Comparison of ENCODE assay signal across 8 cellular contexts in the genomic region with DNA sequence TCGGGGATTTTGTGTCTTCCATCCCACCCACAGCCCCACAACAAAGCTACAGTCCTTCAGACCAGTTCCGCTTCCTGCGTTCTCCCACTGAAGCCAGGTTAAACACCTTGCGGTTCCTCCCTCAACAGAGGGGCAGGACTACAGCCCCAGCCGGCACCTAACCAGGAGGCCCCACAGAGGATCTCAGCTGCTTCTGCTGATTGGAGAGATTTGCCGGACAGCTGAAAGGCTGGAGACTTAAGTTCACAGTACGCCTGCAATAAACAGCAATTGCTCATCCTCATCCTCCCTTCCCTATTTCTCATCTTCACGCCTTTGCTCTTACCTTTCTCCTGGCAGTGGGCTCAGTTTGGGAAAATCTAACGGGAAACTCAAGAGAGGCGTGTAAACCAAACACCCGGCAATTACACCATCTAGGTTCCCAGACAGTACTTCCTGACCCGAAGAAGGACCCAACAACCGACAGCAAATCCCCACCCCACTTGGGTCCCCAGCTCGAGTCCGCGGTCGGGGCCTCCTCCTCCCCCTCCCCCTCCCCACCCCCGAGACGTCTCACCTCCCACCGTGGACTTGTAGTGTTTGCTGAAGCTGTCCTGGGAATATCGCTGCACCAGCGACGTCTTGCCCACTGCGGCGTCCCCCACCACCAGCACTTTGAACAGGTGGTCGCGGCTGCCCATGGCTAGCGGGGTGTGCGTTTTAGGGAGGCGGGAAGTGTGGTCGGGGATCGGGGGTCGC. TPM values are rescaled to one million over a fixed set of nuclear protein-coding genes. Genes with fewer than 3 reads are reported as not detected.
DNase-seq lines count a peak whose midpoint lies in the region; ATAC-seq and TF ChIP-seq lines count a peak whose summit lies in the region.

No MANE protein-coding gene starts in this region.

- no peak for TF ChIP-seq CTCF in CD8-positive, alpha-beta T cell (IDR thresholded peaks at IDR 0.05)
- TF ChIP-seq CTCF in HEK293 (tag by site-specific recombination; IDR thresholded peaks at IDR 0.05) (no peak), MCF 10A (IDR thresholded peaks at IDR 0.05; ENCODE audit: unreplicated experiment) (no peak)

- POLR2A ChIA-PET in CD8-positive, alpha-beta T cell (lab: Charles Lee): interaction anchor here (0.5 to 5.6 kb wide), 18 partner anchors 9 to 655 kb away, joined by 3 to 70 read pairs (median 4); a partner anchor contains a TSS
- POLR2A ChIA-PET in HEK293 (lab: Yijun Ruan, JAX): interaction anchor here (0.6 to 2.0 kb wide), 5 partner anchors 9 to 72 kb away, joined by 3 to 10 read pairs (median 5); a partner anchor contains a TSS
- POLR2A ChIA-PET in MCF 10A (lab: Yijun Ruan, JAX): interaction anchor here (0.9 to 6.2 kb wide), 22 partner anchors 8 to 142 kb away, joined by 3 to 58 read pairs (median 8); a partner anchor contains a TSS

- peaks cover 8% of the 10 kb centered on the region for H3K36me3 ChIP-seq in CD8-positive, alpha-beta T cell (ENCODE audit: insufficient read depth, low read length)
- peaks cover 0 to 13% of the 10 kb centered on the region in 2 experiments; a peak in 1 of 3 replicates for H3K36me3 ChIP-seq in HEK293 (ENCODE audit: control insufficient read depth in 2 of 2, insufficient read depth in 1 of 2, low read length in 2 of 2)

- H3K4me3 Mint-ChIP-seq in CD8-positive, alpha-beta T cell: peak overlapping the region; percentile 92
- peak overlapping the region; percentile 97 for H3K4me3 Mint-ChIP-seq in T-helper 1 cell treated with Interleukin-12 subunit alpha and Interleukin-12 subunit beta and Interleukin-4 antibody, amounts not matched to agents 30 μg/mL and 1 μg/mL, for 36 hours
- peak overlapping the region; percentile 88 for H3K4me3 Mint-ChIP-seq in MCF 10A (ENCODE audit: unreplicated experiment)

- no peaks in the 10 kb centered on the region for H3K9me3 ChIP-seq in CD8-positive, alpha-beta T cell (ENCODE audit: low read length)
- H3K9me3 ChIP-seq in HEK293 (ENCODE audit: control insufficient read depth, insufficient read depth, low read depth, low read length): no peaks in the 10 kb centered on the region

- CTCF ChIA-PET in CD8-positive, alpha-beta T cell (lab: Charles Lee): interaction anchor here (0.6 to 3.9 kb wide), 9 partner anchors 9 to 115 kb away, joined by 3 to 29 read pairs (median 4); a partner anchor contains a TSS
- CTCF ChIA-PET in HEK293 (lab: Yijun Ruan, JAX): interaction anchor here (0.6 to 3.3 kb wide), 6 partner anchors 17 to 203 kb away, joined by 3 to 14 read pairs (median 4); no protein-coding TSS in a partner anchor
- CTCF ChIA-PET in MCF 10A (lab: Yijun Ruan, JAX): interaction anchor here (0.5 to 2.5 kb wide), 14 partner anchors 9 to 1138 kb away, joined by 3 to 12 read pairs (median 4); no protein-coding TSS in a partner anchor

- H3K4me3 ChIP-seq in CD8-positive, alpha-beta T cell (ENCODE audit: low read depth, low read length): peak overlapping the region; percentile 81
- H3K4me3 ChIP-seq in HEK293 (ENCODE audit: low read depth, low read length): peak overlapping the region; percentile 70

- DNase-seq in CD8-positive, alpha-beta T cell: peak; percentile 6 to 55 (median 41)
- DNase-seq in MCF 10A (ENCODE audit: unreplicated experiment) (peak; percentile 24), left lobe of liver (ENCODE audit: low spot score) (peak; percentile 48), NCI-H2171 treated with DMSO at 0.1 percent for 48 hours (lab: John Stamatoyannopoulos, UW) (no peak), foreskin melanocyte (no peak)
- DNase-seq in stimulated activated CD4-positive, alpha-beta T cell treated with anti-CD3 and anti-CD28 coated beads, TNF-alpha, amount 100 ng/mL, for 24 hours (ENCODE audit: low read depth in 3 of 3): peak in 2 of 3 experiments; percentile 6 to 30

- no peaks in the 10 kb centered on the region for H3K27me3 ChIP-seq in CD8-positive, alpha-beta T cell (ENCODE audit: insufficient read depth, low read length)

- peak; percentile 21 for ATAC-seq in CD8-positive, alpha-beta T cell
- ATAC-seq in left lobe of liver: peak; percentile 33

- intact Hi-C loops in CD8-positive, alpha-beta T cell (cut with DNase I, micrococcal nuclease): loop anchor here (1.0 to 5.0 kb wide), 12 partner anchors 24 to 1153 kb away; a partner anchor contains a TSS
- intact Hi-C loops in MCF 10A (cut with micrococcal nuclease): loop anchor here (2.0 to 10.0 kb wide), 2 partner anchors 64 to 120 kb away; no protein-coding TSS in a partner anchor

- H3K9me3 Mint-ChIP-seq in CD8-positive, alpha-beta T cell: no peaks in the 10 kb centered on the region
- H3K9me3 Mint-ChIP-seq in T-helper 1 cell treated with Interleukin-12 subunit alpha and Interleukin-12 subunit beta and Interleukin-4 antibody, amounts not matched to agents 30 μg/mL and 1 μg/mL, for 36 hours: no peaks in the 10 kb centered on the region
- no peaks in the 10 kb centered on the region for H3K9me3 Mint-ChIP-seq in MCF 10A (ENCODE audit: unreplicated experiment)

- peak overlapping the region; percentile 86 for H3K27ac ChIP-seq in CD8-positive, alpha-beta T cell (ENCODE audit: low read depth, low read length)
- no peak overlapping the region; the same call in 1 of the 2 replicates for H3K27ac ChIP-seq in HEK293 (ENCODE audit: extremely low read depth, low read depth, low read length)

- no peaks in the 10 kb centered on the region for H3K27me3 Mint-ChIP-seq in CD8-positive, alpha-beta T cell (ENCODE audit: low read depth)
- no peaks in the 10 kb centered on the region for H3K27me3 Mint-ChIP-seq in T-helper 1 cell treated with Interleukin-12 subunit alpha and Interleukin-12 subunit beta and Interleukin-4 antibody, amounts not matched to agents 30 μg/mL and 1 μg/mL, for 36 hours (ENCODE audit: low read depth)
- no peaks in the 10 kb centered on the region for H3K27me3 Mint-ChIP-seq in MCF 10A (ENCODE audit: insufficient read depth, unreplicated experiment)

- TSS peak; percentile 7 for BruUV-seq in MCF 10A (replicated peaks; lab: Mats Ljungman, UMichigan)

- H3K36me3 Mint-ChIP-seq in CD8-positive, alpha-beta T cell: peaks cover 39% of the 10 kb centered on the region
- peaks cover 41% of the 10 kb centered on the region for H3K36me3 Mint-ChIP-seq in T-helper 1 cell treated with Interleukin-12 subunit alpha and Interleukin-12 subunit beta and Interleukin-4 antibody, amounts not matched to agents 30 μg/mL and 1 μg/mL, for 36 hours (ENCODE audit: low read depth)
- peaks cover 13% of the 10 kb centered on the region for H3K36me3 Mint-ChIP-seq in MCF 10A (ENCODE audit: insufficient read depth, unreplicated experiment)

- peak overlapping the region; percentile 97 for H3K27ac Mint-ChIP-seq in CD8-positive, alpha-beta T cell
- peak overlapping the region; percentile 98 for H3K27ac Mint-ChIP-seq in T-helper 1 cell treated with Interleukin-12 subunit alpha and Interleukin-12 subunit beta and Interleukin-4 antibody, amounts not matched to agents 30 μg/mL and 1 μg/mL, for 36 hours
- H3K27ac Mint-ChIP-seq in MCF 10A (ENCODE audit: low read depth, unreplicated experiment): peak overlapping the region; percentile 89

- peaks cover 33% of the 10 kb centered on the region for H3K4me1 ChIP-seq in CD8-positive, alpha-beta T cell (ENCODE audit: insufficient read depth, low read length)
- H3K4me1 ChIP-seq in HEK293 (ENCODE audit: control insufficient read depth, insufficient read depth, low read length): no peaks in the 10 kb centered on the region

- peaks cover 57% of the 10 kb centered on the region for H3K4me1 Mint-ChIP-seq in CD8-positive, alpha-beta T cell (ENCODE audit: low read depth)
- peaks cover 53% of the 10 kb centered on the region for H3K4me1 Mint-ChIP-seq in T-helper 1 cell treated with Interleukin-12 subunit alpha and Interleukin-12 subunit beta and Interleukin-4 antibody, amounts not matched to agents 30 μg/mL and 1 μg/mL, for 36 hours (ENCODE audit: low read depth)
- H3K4me1 Mint-ChIP-seq in MCF 10A (ENCODE audit: insufficient read depth, unreplicated experiment): peaks cover 31% of the 10 kb centered on the region

TF ChIP-seq in HEK293, 187 proteins besides CTCF, POLR2A, EP300 and RAD21 (continues in another document):
- TF ChIP-seq GLI2 (tag by site-specific recombination; IDR thresholded peaks at IDR 0.05; ENCODE audit: borderline replicate concordance, low read depth) (no peak), ZNF830 (tag by site-specific recombination; IDR thresholded peaks at IDR 0.05; ENCODE audit: low read depth) (no peak), ZSCAN16 (tag by site-specific recombination; IDR thresholded peaks at IDR 0.05) (peak; percentile 87), ZNF792 (tag by site-specific recombination; IDR thresholded peaks at IDR 0.05) (no peak), YY1 (tag by site-specific recombination; IDR thresholded peaks at IDR 0.05) (no peak), ZNF10 (tag by site-specific recombination; IDR thresholded peaks at IDR 0.05) (peak; percentile 78), ZNF350 (tag by site-specific recombination; IDR thresholded peaks at IDR 0.05) (no peak)

RNA-seq across cellular contexts. Expression of a gene that starts 0.8 kb away (rescaled TPM):
- 10 to 100 TPM; 14.0 to 15.9 TPM for total RNA-seq in CD8-positive, alpha-beta T cell
- total RNA-seq in MCF 10A (2022) (33.6 and 44.8 TPM in 2 replicates), left lobe of liver (20.7 TPM)

RNA-seq across cellular contexts. Expression of a gene that starts 24.5 kb away (rescaled TPM):
- 10 to 100 TPM; 70.5 to 95.3 TPM for total RNA-seq in CD8-positive, alpha-beta T cell
- total RNA-seq in MCF 10A (2022) (605 and 615 TPM in 2 replicates), left lobe of liver (72.3 TPM)

RNA-seq across cellular contexts. Expression of a gene that starts 38.6 kb away (rescaled TPM):
- 10 to 100 TPM; 36.8 to 41.7 TPM for total RNA-seq in CD8-positive, alpha-beta T cell
- total RNA-seq in MCF 10A (2022): 48.8 and 49.7 TPM in 2 replicates
- 4.5 TPM for total RNA-seq in left lobe of liver

Comparison
In these comparisons a context has a peak if more than half of its experiments do, and no peak if none do; other contexts are left out.
1. DNase-seq: peak in CD8-positive, alpha-beta T cell (7 of 7), MCF 10A (single experiment), left lobe of liver (single experiment) and stimulated activated CD4-positive, alpha-beta T cell treated with anti-CD3 and anti-CD28 coated beads, TNF-alpha, amount 100 ng/mL, for 24 hours (2 of 3); none in NCI-H2171 treated with DMSO at 0.1 percent for 48 hours (single experiment) and foreskin melanocyte (single experiment).
2. Peak in every context shown above with its lines, with median percentiles within 50 percentile points of each other: H3K27ac Mint-ChIP-seq and H3K4me3 Mint-ChIP-seq.